ENCODE assay signal across 23 cellular contexts in genomic region chr21:15297829-15298228, GRCh38.
"Had no signal": no experiment of that assay in that cellular context is flagged by ENCODE, and none has a peak within 500 bp of the region (broad histone marks: within the 10 kb centered on the region; RNA-seq: fewer than 3 reads in every experiment).

No MANE protein-coding gene starts in this region.

- DNase-seq: colonic mucosa; cortex of kidney; effector CD8-positive, alpha-beta T cell; effector memory CD8-positive, alpha-beta T cell; endodermal cell; erythroblast; esophagus squamous epithelium; foreskin fibroblast; foreskin melanocyte; gastrocnemius medialis; glutamatergic neuron; head of caudate nucleus; heart right ventricle; hippocampal formation; left cardiac atrium; left lung; left ventricle myocardium superior; lower lobe of right lung; mesendoderm; midbrain had no signal

- H3K27ac ChIP-seq: colonic mucosa, epithelial cell of prostate, esophagus squamous epithelium, gastrocnemius medialis, heart right ventricle, left lung, lower lobe of right lung had no signal

- H3K9me3 ChIP-seq: colonic mucosa, esophagus squamous epithelium, gastrocnemius medialis, heart right ventricle, left lung, lower lobe of right lung had no signal

- H3K4me3 ChIP-seq: colonic mucosa, esophagus squamous epithelium, gastrocnemius medialis, heart right ventricle, left lung, lower lobe of right lung had no signal

- H3K4me1 ChIP-seq: colonic mucosa, heart right ventricle, left lung, lower lobe of right lung had no signal

- H3K9me3 Mint-ChIP-seq: dendritic cell treated with granulocyte-macrophage colony-stimulating factor and Interleukin-4, amounts not matched to agents 40 ng/mL and 50 ng/mL, for 4 days had no signal

- ATAC-seq: effector memory CD8-positive, alpha-beta T cell; esophagus mucosa; gastrocnemius medialis; heart right ventricle; left cardiac atrium; left lung; left ventricle myocardium superior; lower lobe of right lung had no signal

- H3K4me3 Mint-ChIP-seq: dendritic cell treated with granulocyte-macrophage colony-stimulating factor and Interleukin-4, amounts not matched to agents 40 ng/mL and 50 ng/mL, for 4 days; effector memory CD8-positive, alpha-beta T cell; endodermal cell had no signal

- H3K27me3 Mint-ChIP-seq: dendritic cell treated with granulocyte-macrophage colony-stimulating factor and Interleukin-4, amounts not matched to agents 40 ng/mL and 50 ng/mL, for 4 days; effector memory CD8-positive, alpha-beta T cell had no signal

- H3K27me3 ChIP-seq: colonic mucosa, esophagus squamous epithelium, gastrocnemius medialis, heart right ventricle, left lung had no signal

- H3K36me3 ChIP-seq: colonic mucosa, esophagus squamous epithelium, gastrocnemius medialis, heart right ventricle, left lung, lower lobe of right lung had no signal

- H3K27ac Mint-ChIP-seq: dendritic cell treated with granulocyte-macrophage colony-stimulating factor and Interleukin-4, amounts not matched to agents 40 ng/mL and 50 ng/mL, for 4 days; endodermal cell had no signal
